ENCODE assay signal across 17 cellular contexts in genomic region chr3:68060186-68060585, GRCh38.
"Had no signal": no experiment of that assay in that cellular context is flagged by ENCODE, and none has a peak within 500 bp of the region (broad histone marks: within the 10 kb centered on the region; RNA-seq: fewer than 3 reads in every experiment).

No MANE protein-coding gene starts in this region.

- H3K36me3 Mint-ChIP-seq: memory B cell had no signal

- H3K36me3 ChIP-seq: left ventricle myocardium inferior, tibial nerve had no signal

- H3K27me3 ChIP-seq: tibial nerve had no signal

- H3K27ac Mint-ChIP-seq: activated CD4-positive, alpha-beta T cell treated with anti-CD3 and anti-CD28 coated beads, Interleukin-2, amount 10 ng/mL, durations not matched to agents 7 days and 5 days; activated naive CD4-positive, alpha-beta T cell treated with anti-CD3 and anti-CD28 coated beads, Interleukin-2, amount 50 U/mL, for 24 hours; activated T-helper 2 cell treated with anti-CD3 and anti-CD28 coated beads, Interferon-gamma antibody, Interleukin-2, Interleukin-4, amounts not matched to agents 10 μg/mL and 5 μg/mL and 100 μg/mL, durations not matched to agents 14 hours and 24 hours and 36 hours; endodermal cell; memory B cell had no signal

- H3K4me1 Mint-ChIP-seq: endodermal cell, memory B cell had no signal

- DNase-seq: activated CD4-positive, alpha-beta T cell treated with anti-CD3 and anti-CD28 coated beads, Interleukin-2, amount 10 ng/mL, durations not matched to agents 7 days and 5 days; activated CD4-positive, CD25-positive, alpha-beta regulatory T cell; activated CD8-positive, alpha-beta memory T cell treated with anti-CD3 and anti-CD28 coated beads for 24 hours; anterior cingulate cortex; cerebellar nuclear complex; dermis blood vessel endothelial cell; endodermal cell; immature natural killer cell; left ventricle myocardium inferior; SK-N-SH; small intestine; T-helper 2 cell had no signal

- H3K9me3 ChIP-seq: left ventricle myocardium inferior, SK-N-SH, tibial nerve had no signal

- H3K4me3 ChIP-seq: left ventricle myocardium inferior, tibial nerve had no signal

- H3K9me3 Mint-ChIP-seq: activated naive CD4-positive, alpha-beta T cell treated with anti-CD3 and anti-CD28 coated beads, Interleukin-2, amount 50 U/mL, for 24 hours; endodermal cell; memory B cell had no signal

- H3K4me3 Mint-ChIP-seq: activated CD4-positive, alpha-beta T cell treated with anti-CD3 and anti-CD28 coated beads, Interleukin-2, amount 10 ng/mL, durations not matched to agents 7 days and 5 days; activated naive CD4-positive, alpha-beta T cell treated with anti-CD3 and anti-CD28 coated beads, Interleukin-2, amount 50 U/mL, for 24 hours; endodermal cell; memory B cell had no signal

- H3K27me3 Mint-ChIP-seq: activated CD4-positive, alpha-beta T cell treated with anti-CD3 and anti-CD28 coated beads, Interleukin-2, amount 10 ng/mL, durations not matched to agents 7 days and 5 days; activated naive CD4-positive, alpha-beta T cell treated with anti-CD3 and anti-CD28 coated beads, Interleukin-2, amount 50 U/mL, for 24 hours had no signal

- H3K27ac ChIP-seq: left ventricle myocardium inferior, parathyroid adenoma, tibial nerve had no signal

- H3K4me1 ChIP-seq: left ventricle myocardium inferior, parathyroid adenoma, tibial nerve had no signal
